1 cellular context compared by ENCODE assay signal in the genomic region with DNA sequence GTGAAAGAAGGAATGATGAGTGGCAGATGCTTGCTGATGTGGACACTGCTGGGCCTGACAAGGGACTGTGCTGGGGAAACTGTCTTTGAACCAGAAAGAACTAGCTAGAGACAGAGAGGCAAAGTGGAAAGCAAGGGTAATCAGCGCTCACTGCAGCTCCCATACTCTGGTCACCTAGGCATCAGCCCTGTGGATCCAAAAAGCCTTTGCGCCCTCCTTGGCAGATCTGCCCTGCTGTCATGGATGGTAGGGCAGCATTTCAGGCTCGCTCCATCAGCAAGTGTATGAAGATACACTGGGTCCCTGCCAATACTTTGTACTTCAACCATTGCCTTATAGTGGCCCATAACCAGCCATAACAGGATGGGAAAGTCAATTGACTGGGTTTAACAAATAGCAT.
TF ChIP-seq lines count a peak whose summit lies in the region.

No MANE protein-coding gene starts in this region.

TF ChIP-seq in IMR-90, 13 proteins besides CTCF, POLR2A, EP300 and RAD21:
- TF ChIP-seq RFX5 (IDR thresholded peaks at IDR 0.05; ENCODE audit: low read depth, low read length) (no peak), MAFK (IDR thresholded peaks at IDR 0.05; ENCODE audit: low read depth, low read length) (no peak), CEBPB (IDR thresholded peaks at IDR 0.05; ENCODE audit: low read depth, low read length) (no peak), SMC3 (IDR thresholded peaks at IDR 0.05; ENCODE audit: low read depth, low read length) (no peak)
- TF ChIP-seq, protein P1, sequence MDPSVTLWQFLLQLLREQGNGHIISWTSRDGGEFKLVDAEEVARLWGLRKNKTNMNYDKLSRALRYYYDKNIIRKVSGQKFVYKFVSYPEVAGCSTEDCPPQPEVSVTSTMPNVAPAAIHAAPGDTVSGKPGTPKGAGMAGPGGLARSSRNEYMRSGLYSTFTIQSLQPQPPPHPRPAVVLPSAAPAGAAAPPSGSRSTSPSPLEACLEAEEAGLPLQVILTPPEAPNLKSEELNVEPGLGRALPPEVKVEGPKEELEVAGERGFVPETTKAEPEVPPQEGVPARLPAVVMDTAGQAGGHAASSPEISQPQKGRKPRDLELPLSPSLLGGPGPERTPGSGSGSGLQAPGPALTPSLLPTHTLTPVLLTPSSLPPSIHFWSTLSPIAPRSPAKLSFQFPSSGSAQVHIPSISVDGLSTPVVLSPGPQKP (IDR thresholded peaks at IDR 0.05; ENCODE audit: borderline replicate concordance, low read depth, low read length), result no peak
